Comparison of ENCODE assay signal across 11 cellular contexts in the genomic region with DNA sequence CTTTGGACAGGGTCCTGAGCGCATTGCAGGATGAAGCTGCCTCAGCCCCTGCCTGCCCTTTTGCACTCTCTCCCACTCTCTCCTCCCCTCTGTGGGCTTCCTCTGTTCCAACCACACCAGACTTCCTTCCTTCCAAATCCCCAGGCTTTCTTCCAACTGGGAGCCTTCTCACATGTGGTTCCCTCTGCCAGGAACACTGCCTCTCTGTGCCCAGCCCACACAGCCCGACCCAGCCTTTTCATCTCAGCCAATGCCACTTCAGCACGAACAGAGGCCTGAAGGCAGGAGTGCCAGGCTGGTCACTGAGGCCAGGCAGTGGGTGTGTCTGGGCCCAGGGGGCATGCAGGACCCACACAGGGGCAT. TPM values are rescaled to one million over a fixed set of nuclear protein-coding genes. Genes with fewer than 3 reads are reported as not detected.
DNase-seq lines count a peak whose midpoint lies in the region; ATAC-seq and TF ChIP-seq lines count a peak whose summit lies in the region.
"Had no signal": no experiment of that assay in that cellular context is flagged by ENCODE, and none has a peak within 500 bp of the region (broad histone marks: within the 10 kb centered on the region; RNA-seq: fewer than 3 reads in every experiment).

No MANE protein-coding gene starts in this region.

- peaks cover 17% of the 10 kb centered on the region for H3K79me1 ChIP-seq in mesenchymal stem cell (replicated peaks; ENCODE audit: low read length, poor library complexity, severe bottlenecking)

- H3K27ac ChIP-seq in esophagus squamous epithelium (peak overlapping the region; percentile 0 to 81 (median 60)), mesenchymal stem cell (ENCODE audit: low read length, poor library complexity, severe bottlenecking) (no peak overlapping the region), suprapubic skin (peak overlapping the region; percentile 70)

- TF ChIP-seq EP300 in suprapubic skin (IDR thresholded peaks at IDR 0.05) = no peak

- H3K23ac ChIP-seq in mesenchymal stem cell (ENCODE audit: low read length in 2 of 2) = no peak overlapping the region

- 29 to 46% methylated on average over 2 of the region's 3 CpGs for WGBS in esophagus squamous epithelium, 2 donors
- WGBS in mesenchymal stem cell = 100% methylated on average over 3 of the region's 3 CpGs
- WGBS in suprapubic skin = 26% methylated on average over 3 of the region's 3 CpGs

- no peak overlapping the region for H4K91ac ChIP-seq in mesenchymal stem cell (ENCODE audit: low read length)

- H3K4me1 ChIP-seq in esophagus squamous epithelium (peaks cover 36 to 98% (median 57%) of the 10 kb centered on the region in 3 donors), mesenchymal stem cell (ENCODE audit: control insufficient read depth, insufficient read depth, low read depth, low read length) (peaks cover 10% of the 10 kb centered on the region), suprapubic skin (peaks cover 84% of the 10 kb centered on the region)

- H3K27me3 ChIP-seq in esophagus squamous epithelium = no peaks in the 10 kb centered on the region
- no peaks in the 10 kb centered on the region for H3K27me3 ChIP-seq in mesenchymal stem cell (ENCODE audit: control insufficient read depth in 1 of 2, insufficient read depth in 1 of 2, low read length in 2 of 2)
- no peaks in the 10 kb centered on the region for H3K27me3 ChIP-seq in suprapubic skin

- H3K14ac ChIP-seq in mesenchymal stem cell (ENCODE audit: low read length in 2 of 2) = no peak overlapping the region

- peak overlapping the region; percentile 42 for H3K9ac ChIP-seq in mesenchymal stem cell (ENCODE audit: low read length)

- TF ChIP-seq CTCF in esophagus squamous epithelium (IDR thresholded peaks at IDR 0.05) = no peak
- TF ChIP-seq CTCF in suprapubic skin (IDR thresholded peaks at IDR 0.05) = no peak

- DNase-seq in RPMI7951 (ENCODE audit: low read depth) (peak; percentile 66), esophagus squamous epithelium (lab: John Stamatoyannopoulos, UW) (no peak), mesenchymal stem cell (no peak), suprapubic skin (ENCODE audit: low spot score in 2 of 2) (no peak), amniotic stem cell (lab: John Stamatoyannopoulos, UW) (no peak), NCI-H1092 (lab: John Stamatoyannopoulos, UW) (no peak)
- DNase-seq in activated CD4-positive, alpha-beta T cell treated with anti-CD3 and anti-CD28 coated beads for 4 hours = no peak
- DNase-seq: NCI-H146 had no signal

- H3K9me3 ChIP-seq in esophagus squamous epithelium (no peaks in the 10 kb centered on the region), mesenchymal stem cell (ENCODE audit: control insufficient read depth, low read length) (no peaks in the 10 kb centered on the region), suprapubic skin (no peaks in the 10 kb centered on the region)

- no peak overlapping the region for H2BK5ac ChIP-seq in mesenchymal stem cell (ENCODE audit: low read depth, low read length, poor library complexity, severe bottlenecking)

- no peak for TF ChIP-seq POLR2A in esophagus squamous epithelium (IDR thresholded peaks at IDR 0.05)
- TF ChIP-seq POLR2A in suprapubic skin (IDR thresholded peaks at IDR 0.05) = no peak

- H3K18ac ChIP-seq in mesenchymal stem cell (ENCODE audit: low read depth in 1 of 2, low read length in 2 of 2) = no peak overlapping the region

- no peak overlapping the region for H2BK12ac ChIP-seq in mesenchymal stem cell (ENCODE audit: low read length in 2 of 2)

- no peak overlapping the region for H2BK15ac ChIP-seq in mesenchymal stem cell (ENCODE audit: low read depth, poor library complexity, severe bottlenecking)

- H3K4me3 ChIP-seq in esophagus squamous epithelium (no peak overlapping the region), mesenchymal stem cell (ENCODE audit: insufficient read depth in 1 of 2, low read depth in 1 of 2, low read length in 2 of 2) (no peak overlapping the region), suprapubic skin (no peak overlapping the region)

- H3K4ac ChIP-seq in mesenchymal stem cell (ENCODE audit: low read depth in 1 of 2, low read length in 2 of 2) = no peak overlapping the region

- H3K36me3 ChIP-seq in esophagus squamous epithelium = peaks cover 0 to 62% (median 16%) of the 10 kb centered on the region in 3 donors
- H3K36me3 ChIP-seq in mesenchymal stem cell (ENCODE audit: control insufficient read depth in 1 of 2, insufficient read depth in 2 of 2, low read depth in 1 of 2, low read length in 2 of 2) = peaks cover 52 to 58% of the 10 kb centered on the region in 2 experiments
- peaks cover 39% of the 10 kb centered on the region for H3K36me3 ChIP-seq in suprapubic skin

- H3K4me2 ChIP-seq in mesenchymal stem cell (ENCODE audit: low read length, poor library complexity, severe bottlenecking) = no peak overlapping the region

- H2AK5ac ChIP-seq in mesenchymal stem cell (ENCODE audit: low read length, severe bottlenecking) = no peak overlapping the region

- H2AFZ ChIP-seq in mesenchymal stem cell (ENCODE audit: low read depth, low read length) = no peak overlapping the region

- no peak overlapping the region for H2BK120ac ChIP-seq in mesenchymal stem cell (ENCODE audit: low read depth, low read length)

- intact Hi-C loops in esophagus squamous epithelium (cut with DNase I) = no loop called here

- no peak for ATAC-seq in HG03025 (IDR thresholded peaks at IDR 0.05; ENCODE audit: low FRiP score, unreplicated experiment)
- ATAC-seq: HCT116, Panc1 had no signal

- H4K8ac ChIP-seq in mesenchymal stem cell (ENCODE audit: low read length) = no peak overlapping the region

RNA-seq across cellular contexts. Expression of a gene that starts 5.9 kb away (rescaled TPM):
- total RNA-seq in RPMI7951 (2014; rRNA removed; shearing (Covaris generic)) = 41.3 and 43.5 TPM in 2 replicates
- total RNA-seq in esophagus squamous epithelium (10 to 100 TPM; 19.7 to 34.5 (median 24.5) TPM), suprapubic skin (10 to 100 TPM; 21.9 to 39.3 (median 26.9) TPM)
- polyA plus RNA-seq in mesenchymal stem cell (2013, experiment 1 of 2) = 115 TPM
- polyA plus RNA-seq in mesenchymal stem cell (2013, experiment 2 of 2) = 113 TPM

RNA-seq across cellular contexts. Expression of a gene that starts 13.9 kb away (rescaled TPM):
- 54.4 and 56.4 TPM in 2 replicates for total RNA-seq in RPMI7951 (2014; rRNA removed; shearing (Covaris generic))
- total RNA-seq in esophagus squamous epithelium (10 to 100 TPM; 24.4 to 53.8 (median 28.3) TPM), suprapubic skin (10 to 100 TPM; 35.2 to 79.3 (median 48.1) TPM)
- 49.9 TPM for polyA plus RNA-seq in mesenchymal stem cell (2013, experiment 1 of 2)
- 50.5 TPM for polyA plus RNA-seq in mesenchymal stem cell (2013, experiment 2 of 2)

RNA-seq across cellular contexts. Expression of a gene that starts 53.4 kb away (rescaled TPM):
- total RNA-seq in RPMI7951 (2014; rRNA removed; shearing (Covaris generic)) = 8.7 and 10.0 TPM in 2 replicates
- 1 to 10 TPM; 1.3 to 5.4 (median 2.5) TPM for total RNA-seq in esophagus squamous epithelium
- polyA plus RNA-seq in mesenchymal stem cell (2013, experiment 1 of 2) = 0.73 TPM
- polyA plus RNA-seq in mesenchymal stem cell (2013, experiment 2 of 2) = 0.89 TPM
- under 1 TPM in 3 of 4 donors, not detected in 1; 0.26 to 0.89 (median 0.49) TPM for total RNA-seq in suprapubic skin
